Comparison of ENCODE assay signal across 23 cellular contexts in genomic region chr9:134158753-134159392, GRCh38. TPM values are rescaled to one million over a fixed set of nuclear protein-coding genes. Genes with fewer than 3 reads are reported as not detected.
DNase-seq lines count a peak whose midpoint lies in the region; ATAC-seq and TF ChIP-seq lines count a peak whose summit lies in the region.
"Had no signal": no experiment of that assay in that cellular context is flagged by ENCODE, and none has a peak within 500 bp of the region (broad histone marks: within the 10 kb centered on the region; RNA-seq: fewer than 3 reads in every experiment).

No MANE protein-coding gene starts in this region.

- no peaks in the 10 kb centered on the region for H3K4me1 ChIP-seq in smooth muscle cell (ENCODE audit: low read depth)

- H3K9ac ChIP-seq in smooth muscle cell (ENCODE audit: low read depth), result no peak overlapping the region

- H3K79me2 ChIP-seq in smooth muscle cell (ENCODE audit: low read depth), result no peaks in the 10 kb centered on the region

- WGBS in smooth muscle cell (ENCODE audit: low lambda C conversion rate), result 94% methylated on average over 20 of the region's 20 CpGs

- no peak overlapping the region for H2AFZ ChIP-seq in smooth muscle cell (ENCODE audit: low read depth)

- no peak overlapping the region for H3K4me3 ChIP-seq in smooth muscle cell
- H3K4me3 ChIP-seq: colonic mucosa, transverse colon had no signal

- no peaks in the 10 kb centered on the region for H3K36me3 ChIP-seq in smooth muscle cell (ENCODE audit: low read depth)
- H3K36me3 ChIP-seq: colonic mucosa had no signal

- CTCF ChIA-PET in activated CD8-positive, alpha-beta T cell treated with anti-CD3 and anti-CD28 coated beads for 36 hours (lab: Charles Lee), result no interaction called here
- CTCF ChIA-PET in activated CD8-positive, alpha-beta T cell treated with anti-CD3 and anti-CD28 coated beads, Interleukin-2, amount 10 ng/mL, durations not matched to agents 7 days and 5 days (lab: Charles Lee), result no interaction called here

- POLR2A ChIA-PET in activated CD8-positive, alpha-beta T cell treated with anti-CD3 and anti-CD28 coated beads for 36 hours (lab: Charles Lee), result interaction anchor here (0.8 to 2.8 kb wide), 2 partner anchors 11 to 238 kb away, joined by 3 to 10 read pairs; no protein-coding TSS in a partner anchor
- POLR2A ChIA-PET in activated CD8-positive, alpha-beta T cell treated with anti-CD3 and anti-CD28 coated beads, Interleukin-2, amount 10 ng/mL, durations not matched to agents 7 days and 5 days (lab: Charles Lee), result no interaction called here

- no peak overlapping the region for H3K4me2 ChIP-seq in smooth muscle cell

- no peak overlapping the region for H3K4me3 Mint-ChIP-seq in activated CD8-positive, alpha-beta T cell treated with anti-CD3 and anti-CD28 coated beads for 36 hours
- H3K4me3 Mint-ChIP-seq in activated CD8-positive, alpha-beta T cell treated with anti-CD3 and anti-CD28 coated beads, Interleukin-2, amount 10 ng/mL, durations not matched to agents 7 days and 5 days, result no peak overlapping the region
- H3K4me3 Mint-ChIP-seq in endothelial cell (ENCODE audit: unreplicated experiment), result peak overlapping the region; percentile 42
- H3K4me3 Mint-ChIP-seq: brain; stimulated activated naive CD8-positive, alpha-beta T cell treated with anti-CD3 and anti-CD28 coated beads, Interleukin-15, Interleukin-2, amounts not matched to agents 100 ng/mL and 50 ng/mL, for 24 hours had no signal

- H3K36me3 Mint-ChIP-seq in activated CD8-positive, alpha-beta T cell treated with anti-CD3 and anti-CD28 coated beads for 36 hours (ENCODE audit: low read depth), result peaks cover 29% of the 10 kb centered on the region
- H3K36me3 Mint-ChIP-seq in activated CD8-positive, alpha-beta T cell treated with anti-CD3 and anti-CD28 coated beads, Interleukin-2, amount 10 ng/mL, durations not matched to agents 7 days and 5 days (ENCODE audit: low read depth), result peaks cover 41% of the 10 kb centered on the region
- H3K36me3 Mint-ChIP-seq in endothelial cell (ENCODE audit: low read depth, unreplicated experiment), result peaks cover 34% of the 10 kb centered on the region

- no peaks in the 10 kb centered on the region for H3K9me3 ChIP-seq in smooth muscle cell (replicated peaks; ENCODE audit: low read depth)
- H3K9me3 ChIP-seq: colonic mucosa, transverse colon had no signal

- H3K27ac ChIP-seq in smooth muscle cell (ENCODE audit: low read depth), result no peak overlapping the region
- H3K27ac ChIP-seq: colonic mucosa, transverse colon, WERI-Rb-1 had no signal

- peaks cover 2% of the 10 kb centered on the region for H3K4me1 Mint-ChIP-seq in activated CD8-positive, alpha-beta T cell treated with anti-CD3 and anti-CD28 coated beads for 36 hours (ENCODE audit: low read depth)
- peaks cover 7% of the 10 kb centered on the region for H3K4me1 Mint-ChIP-seq in activated CD8-positive, alpha-beta T cell treated with anti-CD3 and anti-CD28 coated beads, Interleukin-2, amount 10 ng/mL, durations not matched to agents 7 days and 5 days (ENCODE audit: low read depth)
- peaks cover 5% of the 10 kb centered on the region for H3K4me1 Mint-ChIP-seq in endothelial cell (ENCODE audit: unreplicated experiment)

- no peak for TF ChIP-seq CTCF in activated CD8-positive, alpha-beta T cell treated with anti-CD3 and anti-CD28 coated beads for 36 hours (IDR thresholded peaks at IDR 0.05)
- TF ChIP-seq CTCF in endothelial cell (IDR thresholded peaks at IDR 0.05; ENCODE audit: unreplicated experiment) (no peak), smooth muscle cell (IDR thresholded peaks at IDR 0.05; ENCODE audit: borderline replicate concordance, insufficient read depth, poor library complexity, severe bottlenecking) (no peak)

- H4K20me1 ChIP-seq in smooth muscle cell (ENCODE audit: low read depth), result no peaks in the 10 kb centered on the region

- no peaks in the 10 kb centered on the region for H3F3A ChIP-seq in smooth muscle cell (ENCODE audit: low read depth)

- H3K27me3 Mint-ChIP-seq in activated CD8-positive, alpha-beta T cell treated with anti-CD3 and anti-CD28 coated beads for 36 hours, result no peaks in the 10 kb centered on the region
- no peaks in the 10 kb centered on the region for H3K27me3 Mint-ChIP-seq in activated CD8-positive, alpha-beta T cell treated with anti-CD3 and anti-CD28 coated beads, Interleukin-2, amount 10 ng/mL, durations not matched to agents 7 days and 5 days (ENCODE audit: low read depth)
- H3K27me3 Mint-ChIP-seq in endothelial cell (ENCODE audit: unreplicated experiment), result peaks cover 7% of the 10 kb centered on the region
- H3K27me3 Mint-ChIP-seq: stimulated activated naive CD8-positive, alpha-beta T cell treated with anti-CD3 and anti-CD28 coated beads, Interleukin-15, Interleukin-2, amounts not matched to agents 100 ng/mL and 50 ng/mL, for 24 hours had no signal

- H3K9me3 Mint-ChIP-seq in activated CD8-positive, alpha-beta T cell treated with anti-CD3 and anti-CD28 coated beads for 36 hours, result no peaks in the 10 kb centered on the region
- no peaks in the 10 kb centered on the region for H3K9me3 Mint-ChIP-seq in activated CD8-positive, alpha-beta T cell treated with anti-CD3 and anti-CD28 coated beads, Interleukin-2, amount 10 ng/mL, durations not matched to agents 7 days and 5 days (ENCODE audit: insufficient read depth)
- H3K9me3 Mint-ChIP-seq in endothelial cell (ENCODE audit: unreplicated experiment), result no peaks in the 10 kb centered on the region
- H3K9me3 Mint-ChIP-seq: stimulated activated naive CD8-positive, alpha-beta T cell treated with anti-CD3 and anti-CD28 coated beads, Interleukin-15, Interleukin-2, amounts not matched to agents 100 ng/mL and 50 ng/mL, for 24 hours had no signal

- peak overlapping the region; percentile 16 for H3K27ac Mint-ChIP-seq in activated CD8-positive, alpha-beta T cell treated with anti-CD3 and anti-CD28 coated beads for 36 hours
- no peak overlapping the region for H3K27ac Mint-ChIP-seq in activated CD8-positive, alpha-beta T cell treated with anti-CD3 and anti-CD28 coated beads, Interleukin-2, amount 10 ng/mL, durations not matched to agents 7 days and 5 days
- H3K27ac Mint-ChIP-seq in endothelial cell (ENCODE audit: unreplicated experiment), result no peak overlapping the region
- H3K27ac Mint-ChIP-seq: stimulated activated naive CD8-positive, alpha-beta T cell treated with anti-CD3 and anti-CD28 coated beads, Interleukin-15, Interleukin-2, amounts not matched to agents 100 ng/mL and 50 ng/mL, for 24 hours had no signal

- intact Hi-C loops in activated CD8-positive, alpha-beta T cell treated with anti-CD3 and anti-CD28 coated beads for 36 hours (cut with micrococcal nuclease), result no loop called here

- DNase-seq in activated CD8-positive, alpha-beta T cell treated with anti-CD3 and anti-CD28 coated beads for 36 hours, result no peak
- no peak for DNase-seq in activated CD8-positive, alpha-beta T cell treated with anti-CD3 and anti-CD28 coated beads, Interleukin-2, amount 10 ng/mL, durations not matched to agents 7 days and 5 days
- DNase-seq in NCI-H2171 treated with DMSO at 0.1 percent for 48 hours (lab: John Stamatoyannopoulos, UW), result peak; percentile 99
- no peak for DNase-seq in endothelial cell (ENCODE audit: low spot score)
- no peak for DNase-seq in activated CD4-positive, alpha-beta T cell treated with anti-CD3 and anti-CD28 coated beads for 48 hours
- DNase-seq in smooth muscle cell (lab: John Stamatoyannopoulos, UW; ENCODE audit: unreplicated experiment), result no peak
- DNase-seq in GOT3 (lab: John Stamatoyannopoulos, UW), result no peak
- DNase-seq: activated effector memory CD4-positive, alpha-beta T cell treated with anti-CD3 and anti-CD28 coated beads, Interleukin-2, amount 50 U/mL, for 16 hours; colonic mucosa; COR-L47; kidney glomerular epithelial cell; mammary epithelial cell; NCI-H1417 treated with DMSO at 0.1 percent for 48 hours; stimulated activated CD4-positive, alpha-beta T cell treated with anti-CD3 and anti-CD28 coated beads, Interleukin-4, amount 100 ng/mL, for 24 hours; transverse colon; WERI-Rb-1 had no signal

- no peak for ATAC-seq in activated CD8-positive, alpha-beta T cell treated with anti-CD3 and anti-CD28 coated beads for 36 hours
- no peak for ATAC-seq in activated CD8-positive, alpha-beta T cell treated with anti-CD3 and anti-CD28 coated beads, Interleukin-2, amount 10 ng/mL, durations not matched to agents 7 days and 5 days
- ATAC-seq in GM21529 (IDR thresholded peaks at IDR 0.05; ENCODE audit: unreplicated experiment), result no peak
- ATAC-seq: SK-N-SH treated with all-trans-retinoic acid at 6 μM for 48 hours had no signal

- no peaks in the 10 kb centered on the region for H3K27me3 ChIP-seq in smooth muscle cell (ENCODE audit: low read depth)
- H3K27me3 ChIP-seq: colonic mucosa, transverse colon had no signal

RNA-seq across cellular contexts. Expression of gene RNU6ATAC, which starts 5.5 kb away (rescaled TPM):
- 10 to 100 TPM; 17.5 to 26.8 TPM for total RNA-seq in activated CD8-positive, alpha-beta T cell treated with anti-CD3 and anti-CD28 coated beads for 36 hours
- 10 to 100 TPM; 13.7 to 50.1 TPM for total RNA-seq in activated CD8-positive, alpha-beta T cell treated with anti-CD3 and anti-CD28 coated beads, Interleukin-2, amount 10 ng/mL, durations not matched to agents 7 days and 5 days
- total RNA-seq in endothelial cell (ENCODE audit: unreplicated experiment), result 140 TPM
- total RNA-seq in smooth muscle cell, result not detected in 2 replicates
- polyA plus RNA-seq in smooth muscle cell, result not detected in 2 replicates
- total RNA-seq: A172, Daoy, renal cortical epithelial cell, transverse colon had no signal
- polyA plus RNA-seq: mammary epithelial cell had no signal

RNA-seq across cellular contexts. Expression of gene WDR5, which starts 23.0 kb away (rescaled TPM):
- 10 to 100 TPM; 50.9 to 53.3 TPM for total RNA-seq in activated CD8-positive, alpha-beta T cell treated with anti-CD3 and anti-CD28 coated beads for 36 hours
- total RNA-seq in activated CD8-positive, alpha-beta T cell treated with anti-CD3 and anti-CD28 coated beads, Interleukin-2, amount 10 ng/mL, durations not matched to agents 7 days and 5 days, result 10 to 100 TPM; 43.6 to 47.8 TPM
- total RNA-seq in endothelial cell (ENCODE audit: unreplicated experiment) (26.5 TPM), smooth muscle cell (8.9 and 9.8 TPM in 2 replicates)
- polyA plus RNA-seq in smooth muscle cell, result 15.7 and 16.3 TPM in 2 replicates

Comparison
In these comparisons a context has a peak if more than half of its experiments do, and no peak if none do; other contexts are left out.
1. RNA of gene RNU6ATAC, which starts 5.5 kb away (total RNA-seq): 140 TPM in endothelial cell (single experiment), 13.7 to 50.1 TPM in activated CD8-positive, alpha-beta T cell treated with anti-CD3 and anti-CD28 coated beads, Interleukin-2, amount 10 ng/mL, durations not matched to agents 7 days and 5 days and 17.5 to 26.8 TPM in activated CD8-positive, alpha-beta T cell treated with anti-CD3 and anti-CD28 coated beads for 36 hours; not detected in smooth muscle cell; every median in the first group is over 10 times any median in the second.